ENCODE assay signal across 8 cellular contexts in the genomic region with DNA sequence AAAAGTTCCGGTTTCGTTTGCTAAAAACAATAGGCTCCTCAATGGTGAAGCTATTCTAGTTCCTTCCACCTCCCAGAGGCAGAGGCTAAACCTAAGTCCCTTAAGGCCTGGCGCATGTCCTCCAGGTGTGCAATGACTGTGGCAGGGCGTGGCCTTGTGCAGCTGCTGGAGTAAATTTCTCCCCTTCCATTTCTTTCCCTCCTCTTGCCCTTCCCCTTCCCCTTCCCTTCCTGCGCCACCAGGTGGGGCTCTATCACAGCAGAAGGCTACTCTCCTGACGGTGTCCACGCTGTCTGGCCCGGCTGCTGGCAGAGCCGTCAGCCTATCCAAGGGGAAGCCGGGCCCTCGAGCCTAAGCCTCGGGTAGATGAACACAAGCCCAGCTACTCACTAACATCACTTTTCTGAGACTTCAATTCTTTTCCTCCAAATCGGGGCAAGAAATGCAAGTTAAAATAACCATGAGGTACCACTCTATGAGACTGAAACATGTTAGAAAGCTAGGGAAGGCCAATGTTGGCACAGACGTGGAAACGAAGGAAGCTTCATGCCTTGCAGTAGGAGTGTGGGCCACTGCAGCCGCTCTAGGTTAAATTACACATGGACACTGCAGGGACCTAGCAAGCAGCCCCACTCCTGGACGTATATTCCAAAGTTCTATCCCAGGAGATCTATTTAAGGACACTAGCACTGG. TPM values are rescaled to one million over a fixed set of nuclear protein-coding genes. Genes with fewer than 3 reads are reported as not detected.
DNase-seq lines count a peak whose midpoint lies in the region; ATAC-seq and TF ChIP-seq lines count a peak whose summit lies in the region.

No MANE protein-coding gene starts in this region.

- H3K27ac Mint-ChIP-seq in activated T-helper 1 cell treated with anti-CD3 and anti-CD28 coated beads, Interleukin-12 subunit alpha, Interleukin-12 subunit beta, Interleukin-2, Interleukin-4 antibody, amounts not matched to agents 30 ng/mL and 10 ng/mL and 1 ng/mL, durations not matched to agents 14 hours and 24 hours and 36 hours = no peak overlapping the region

- TF ChIP-seq POLR2A in thyroid gland (IDR thresholded peaks at IDR 0.05) = no peak

- no peak overlapping the region for H3K4me2 ChIP-seq in KMS-11

- H3K4me1 Mint-ChIP-seq in activated T-helper 1 cell treated with anti-CD3 and anti-CD28 coated beads, Interleukin-12 subunit alpha, Interleukin-12 subunit beta, Interleukin-2, Interleukin-4 antibody, amounts not matched to agents 30 ng/mL and 10 ng/mL and 1 ng/mL, durations not matched to agents 14 hours and 24 hours and 36 hours (ENCODE audit: low read depth) = no peaks in the 10 kb centered on the region

- no peaks in the 10 kb centered on the region for H3K27me3 ChIP-seq in KMS-11 (ENCODE audit: insufficient read depth, low read depth)
- H3K27me3 ChIP-seq in thyroid gland = no peaks in the 10 kb centered on the region

- no peak overlapping the region for H3K9ac ChIP-seq in KMS-11

- intact Hi-C loops in activated T-helper 1 cell treated with anti-CD3 and anti-CD28 coated beads, Interleukin-12 subunit alpha, Interleukin-12 subunit beta, Interleukin-2, Interleukin-4 antibody, amounts not matched to agents 30 ng/mL and 10 ng/mL and 1 ng/mL, durations not matched to agents 14 hours and 24 hours and 36 hours (cut with micrococcal nuclease) = loop anchor here (10.0 kb wide), 1 partner anchor 447 kb away; a partner anchor contains a TSS
- intact Hi-C loops in thyroid gland (cut with DNase I) = loop anchor here (10.0 kb wide), 1 partner anchor 517 kb away; no protein-coding TSS in a partner anchor

- H3K79me2 ChIP-seq in KMS-11 (ENCODE audit: insufficient read depth, low read depth) = no peaks in the 10 kb centered on the region

- no peaks in the 10 kb centered on the region for H3K27me3 Mint-ChIP-seq in activated T-helper 1 cell treated with anti-CD3 and anti-CD28 coated beads, Interleukin-12 subunit alpha, Interleukin-12 subunit beta, Interleukin-2, Interleukin-4 antibody, amounts not matched to agents 30 ng/mL and 10 ng/mL and 1 ng/mL, durations not matched to agents 14 hours and 24 hours and 36 hours (ENCODE audit: insufficient read depth)

- no peaks in the 10 kb centered on the region for H3K4me1 ChIP-seq in KMS-11 (ENCODE audit: low read depth, poor library complexity, severe bottlenecking)
- no peaks in the 10 kb centered on the region for H3K4me1 ChIP-seq in thyroid gland

- 27 to 28% methylated on average over 17 of the region's 17 CpGs for WGBS in thyroid gland, 2 donors

- H3K27ac ChIP-seq in KMS-11 = no peak overlapping the region
- H3K27ac ChIP-seq in thyroid gland = no peak overlapping the region

- H3K36me3 ChIP-seq in KMS-11 (ENCODE audit: insufficient read depth) (no peaks in the 10 kb centered on the region), thyroid gland (no peaks in the 10 kb centered on the region)

- H3K9me3 ChIP-seq in thyroid gland = no peaks in the 10 kb centered on the region

- H3K4me3 ChIP-seq in KMS-11 (IDR thresholded peaks at IDR 0.05; ENCODE audit: insufficient read depth, low read depth, low read length) = no peak overlapping the region
- H3K4me3 ChIP-seq in thyroid gland (replicated peaks in 1 of 3) = no peak overlapping the region

- H2AFZ ChIP-seq in KMS-11 (ENCODE audit: low read depth) = peak overlapping the region; percentile 62

- peak; percentile 93 for ATAC-seq in GM21825 (IDR thresholded peaks at IDR 0.05; ENCODE audit: unreplicated experiment)

- no peak overlapping the region for H3K4me3 Mint-ChIP-seq in activated T-helper 1 cell treated with anti-CD3 and anti-CD28 coated beads, Interleukin-12 subunit alpha, Interleukin-12 subunit beta, Interleukin-2, Interleukin-4 antibody, amounts not matched to agents 30 ng/mL and 10 ng/mL and 1 ng/mL, durations not matched to agents 14 hours and 24 hours and 36 hours

- no peaks in the 10 kb centered on the region for H3K36me3 Mint-ChIP-seq in activated T-helper 1 cell treated with anti-CD3 and anti-CD28 coated beads, Interleukin-12 subunit alpha, Interleukin-12 subunit beta, Interleukin-2, Interleukin-4 antibody, amounts not matched to agents 30 ng/mL and 10 ng/mL and 1 ng/mL, durations not matched to agents 14 hours and 24 hours and 36 hours (ENCODE audit: low read depth)

- no peaks in the 10 kb centered on the region for H4K20me1 ChIP-seq in KMS-11 (ENCODE audit: insufficient read depth)

- TF ChIP-seq CTCF in KMS-11 (conservative IDR thresholded peaks at IDR 0.05; ENCODE audit: low read depth, low read length) = peak; percentile 89
- TF ChIP-seq CTCF in thyroid gland (IDR thresholded peaks at IDR 0.05) = peak; percentile 58 to 96 (median 88)

- peaks cover under 1% of the 10 kb centered on the region for H3K9me3 Mint-ChIP-seq in activated T-helper 1 cell treated with anti-CD3 and anti-CD28 coated beads, Interleukin-12 subunit alpha, Interleukin-12 subunit beta, Interleukin-2, Interleukin-4 antibody, amounts not matched to agents 30 ng/mL and 10 ng/mL and 1 ng/mL, durations not matched to agents 14 hours and 24 hours and 36 hours

- DNase-seq in EH (ENCODE audit: low read depth) = peak; percentile 68
- DNase-seq in RPMI8226 = peak; percentile 97
- DNase-seq in activated T-helper 1 cell treated with anti-CD3 and anti-CD28 coated beads, Interleukin-12 subunit alpha, Interleukin-12 subunit beta, Interleukin-2, Interleukin-4 antibody, amounts not matched to agents 30 ng/mL and 10 ng/mL and 1 ng/mL, durations not matched to agents 14 hours and 24 hours and 36 hours (ENCODE audit: low spot score) = peak; percentile 47
- peak; percentile 64 for DNase-seq in fibroblast of the conjunctiva (ENCODE audit: low read depth)
- peak; percentile 75 for DNase-seq in occipital lobe (lab: John Stamatoyannopoulos, UW)
- peak; percentile 88 to 93 for DNase-seq in thyroid gland

RNA-seq across cellular contexts. Expression of a gene that starts 34.4 kb away (rescaled TPM):
- total RNA-seq in activated T-helper 1 cell treated with anti-CD3 and anti-CD28 coated beads, Interleukin-12 subunit alpha, Interleukin-12 subunit beta, Interleukin-2, Interleukin-4 antibody, amounts not matched to agents 30 ng/mL and 10 ng/mL and 1 ng/mL, durations not matched to agents 14 hours and 24 hours and 36 hours = not detected in 2 replicates
- total RNA-seq in occipital lobe = not detected
- total RNA-seq in thyroid gland = not detected

Comparison
In these comparisons a context has a peak if more than half of its experiments do, and no peak if none do; other contexts are left out.
1. DNase-seq: peak in every context shown above with its lines; median percentile 97 in RPMI8226; 90 in thyroid gland; 75 in occipital lobe; 68 in EH; 64 in fibroblast of the conjunctiva; 47 in activated T-helper 1 cell treated with anti-CD3 and anti-CD28 coated beads, Interleukin-12 subunit alpha, Interleukin-12 subunit beta, Interleukin-2, Interleukin-4 antibody, amounts not matched to agents 30 ng/mL and 10 ng/mL and 1 ng/mL, durations not matched to agents 14 hours and 24 hours and 36 hours.